ENCODE assay signal across 8 cellular contexts in the genomic region with DNA sequence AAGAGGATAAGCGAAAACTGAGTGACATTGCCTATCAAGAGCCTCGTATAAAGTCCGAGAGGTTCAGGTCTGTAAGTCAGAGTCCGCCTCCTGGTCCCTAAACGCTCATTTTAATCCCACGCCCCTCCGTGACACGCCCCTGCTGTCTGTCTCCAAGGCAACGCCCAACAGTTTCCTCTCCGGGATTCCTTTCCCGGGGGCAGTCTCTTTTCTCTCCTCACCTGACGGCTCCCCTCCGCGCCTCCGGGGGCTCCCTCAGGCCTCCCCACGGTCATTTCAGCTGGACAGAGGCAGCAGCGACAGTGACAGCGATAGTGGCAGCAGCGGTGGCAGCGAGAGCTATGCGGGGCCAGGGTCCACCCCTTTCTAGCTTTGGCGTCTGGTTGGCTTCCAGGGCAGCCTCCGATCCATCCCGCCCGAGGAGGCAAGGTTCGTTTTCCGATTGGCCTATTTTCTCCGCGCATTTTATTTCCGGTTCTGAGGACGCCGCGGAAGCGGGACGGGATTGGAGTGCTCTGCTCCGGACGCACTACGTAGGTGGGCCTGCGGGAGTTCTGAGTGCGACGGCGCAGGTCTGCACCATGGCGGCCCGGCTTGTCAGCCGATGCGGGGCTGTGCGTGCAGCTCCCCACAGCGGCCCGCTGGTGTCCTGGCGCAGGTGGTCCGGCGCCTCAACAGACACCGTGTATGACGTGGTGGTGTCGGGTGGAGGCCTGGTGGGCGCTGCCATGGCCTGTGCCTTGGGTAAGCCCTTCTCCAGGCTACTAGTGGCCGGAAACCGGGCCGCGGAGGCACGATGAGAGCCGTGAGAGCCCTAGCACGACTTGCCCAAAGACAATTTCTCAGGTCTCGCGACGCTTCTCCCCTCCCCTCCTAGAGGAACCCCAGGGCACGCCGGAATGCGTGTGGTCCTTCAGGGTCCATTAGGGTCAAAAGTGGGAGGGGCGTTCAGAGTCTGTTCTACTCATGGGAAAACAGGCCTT. TPM values are rescaled to one million over a fixed set of nuclear protein-coding genes. Genes with fewer than 3 reads are reported as not detected.
DNase-seq lines count a peak whose midpoint lies in the region; TF ChIP-seq lines count a peak whose summit lies in the region.

A gene (plus strand): TSS at position 551 of the 983 bp plus-strand sequence. CDS start 31 bp downstream, at position 582.
A gene with protein sequence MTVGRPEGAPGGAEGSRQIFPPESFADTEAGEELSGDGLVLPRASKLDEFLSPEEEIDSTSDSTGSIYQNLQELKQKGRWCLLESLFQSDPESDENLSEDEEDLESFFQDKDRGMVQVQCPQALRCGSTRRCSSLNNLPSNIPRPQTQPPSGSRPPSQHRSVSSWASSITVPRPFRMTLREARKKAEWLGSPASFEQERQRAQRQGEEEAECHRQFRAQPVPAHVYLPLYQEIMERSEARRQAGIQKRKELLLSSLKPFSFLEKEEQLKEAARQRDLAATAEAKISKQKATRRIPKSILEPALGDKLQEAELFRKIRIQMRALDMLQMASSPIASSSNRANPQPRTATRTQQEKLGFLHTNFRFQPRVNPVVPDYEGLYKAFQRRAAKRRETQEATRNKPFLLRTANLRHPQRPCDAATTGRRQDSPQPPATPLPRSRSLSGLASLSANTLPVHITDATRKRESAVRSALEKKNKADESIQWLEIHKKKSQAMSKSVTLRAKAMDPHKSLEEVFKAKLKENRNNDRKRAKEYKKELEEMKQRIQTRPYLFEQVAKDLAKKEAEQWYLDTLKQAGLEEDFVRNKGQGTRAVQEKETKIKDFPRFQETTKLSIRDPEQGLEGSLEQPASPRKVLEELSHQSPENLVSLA (minus strand): TSS at position 343 of the 983 bp plus-strand sequence. CDS start 68 bp downstream, at position 275.

- POLR2A ChIA-PET in RWPE1 (lab: Yijun Ruan, JAX; ENCODE audit: low non-redundant PET), result no interaction called here

- DNase-seq in ELF-1 (ENCODE audit: low read depth, low spot score) (peak; percentile 99), GOT3 (lab: John Stamatoyannopoulos, UW) (peak; percentile 73), LNCaP clone FGC (ENCODE audit: low read depth) (peak; percentile 95), RWPE1 (ENCODE audit: low spot score) (peak; percentile 92), fibroblast of the aortic adventitia (ENCODE audit: low read depth) (peak; percentile 95)
- DNase-seq in activated effector memory CD4-positive, alpha-beta T cell treated with Interleukin-2 at 50 U/mL for 16 hours, result peak; percentile 90

- CTCF ChIA-PET in RWPE1 (lab: Yijun Ruan, JAX), result interaction anchor here (0.6 to 0.7 kb wide), 2 partner anchors 87 to 150 kb away, joined by 3 to 5 read pairs; no protein-coding TSS in a partner anchor

- TF ChIP-seq CTCF in LNCaP clone FGC (IDR thresholded peaks at IDR 0.05; ENCODE audit: control insufficient read depth, extremely low read depth, insufficient read depth), result peak; percentile 25; the same call in 1 of the 2 replicates
- no peak for TF ChIP-seq CTCF in RWPE1 (conservative IDR thresholded peaks at IDR 0.05; ENCODE audit: low read depth)
- peak; percentile 4 for TF ChIP-seq CTCF in fibroblast of the aortic adventitia (IDR thresholded peaks at IDR 0.05; ENCODE audit: insufficient read depth, low read length)
- peak in 2 of 3 experiments; percentile 19 to 23 for TF ChIP-seq CTCF in nephron (IDR thresholded peaks at IDR 0.05; ENCODE audit: unreplicated experiment in 3 of 3)

- H3K36me3 Mint-ChIP-seq in nephron (ENCODE audit: low read depth), result peaks cover 20% of the 10 kb centered on the region
- peaks cover 5% of the 10 kb centered on the region for H3K36me3 Mint-ChIP-seq in stimulated activated naive CD8-positive, alpha-beta T cell treated with anti-CD3 and anti-CD28 coated beads, Interleukin-15, Interleukin-2, amounts not matched to agents 100 ng/mL and 50 ng/mL, for 24 hours (ENCODE audit: low read depth)

- no peaks in the 10 kb centered on the region for H3K27me3 Mint-ChIP-seq in nephron (ENCODE audit: low read depth)
- no peaks in the 10 kb centered on the region for H3K27me3 Mint-ChIP-seq in stimulated activated naive CD8-positive, alpha-beta T cell treated with anti-CD3 and anti-CD28 coated beads, Interleukin-15, Interleukin-2, amounts not matched to agents 100 ng/mL and 50 ng/mL, for 24 hours

- H3K4me1 Mint-ChIP-seq in nephron, result peaks cover 3% of the 10 kb centered on the region
- peaks cover 14% of the 10 kb centered on the region for H3K4me1 Mint-ChIP-seq in stimulated activated naive CD8-positive, alpha-beta T cell treated with anti-CD3 and anti-CD28 coated beads, Interleukin-15, Interleukin-2, amounts not matched to agents 100 ng/mL and 50 ng/mL, for 24 hours (ENCODE audit: low read depth)

- H3K27ac Mint-ChIP-seq in nephron, result peak within 1 kb of the TSS; percentile 71 to 96 (median 94)
- H3K27ac Mint-ChIP-seq in stimulated activated naive CD8-positive, alpha-beta T cell treated with anti-CD3 and anti-CD28 coated beads, Interleukin-15, Interleukin-2, amounts not matched to agents 100 ng/mL and 50 ng/mL, for 24 hours, result peak within 1 kb of the TSS; percentile 90

- peak within 1 kb of the TSS; percentile 91 for H3K27ac ChIP-seq in RWPE1

- no peaks in the 10 kb centered on the region for H3K9me3 Mint-ChIP-seq in nephron
- H3K9me3 Mint-ChIP-seq in stimulated activated naive CD8-positive, alpha-beta T cell treated with anti-CD3 and anti-CD28 coated beads, Interleukin-15, Interleukin-2, amounts not matched to agents 100 ng/mL and 50 ng/mL, for 24 hours, result no peaks in the 10 kb centered on the region

- peak within 1 kb of the TSS; percentile 94 to 100 (median 97) for H3K4me3 Mint-ChIP-seq in nephron
- H3K4me3 Mint-ChIP-seq in stimulated activated naive CD8-positive, alpha-beta T cell treated with anti-CD3 and anti-CD28 coated beads, Interleukin-15, Interleukin-2, amounts not matched to agents 100 ng/mL and 50 ng/mL, for 24 hours, result peak within 1 kb of the TSS; percentile 96

- H3K4me3 ChIP-seq in LNCaP clone FGC (ENCODE audit: low read depth, low read length), result peak within 1 kb of the TSS; percentile 90
- peak within 1 kb of the TSS; percentile 97 for H3K4me3 ChIP-seq in fibroblast of the aortic adventitia (ENCODE audit: low read depth, low read length)

RNA-seq across cellular contexts. Expression of the first gene that starts in this region (rescaled TPM):
- 11.4 and 16.4 TPM in 2 replicates for total RNA-seq in fibroblast of the aortic adventitia (ENCODE audit: low replicate concordance)

RNA-seq across cellular contexts. Expression of the second gene that starts in this region (rescaled TPM):
- total RNA-seq in fibroblast of the aortic adventitia (ENCODE audit: low replicate concordance), result 2.3 and 3.1 TPM in 2 replicates

Comparison
In these comparisons a context has a peak if more than half of its experiments do, and no peak if none do; other contexts are left out.
1. Peak in every context shown above with its lines: DNase-seq, H3K4me3 ChIP-seq and H3K27ac ChIP-seq.